1 cellular context compared by ENCODE assay signal in the genomic region with DNA sequence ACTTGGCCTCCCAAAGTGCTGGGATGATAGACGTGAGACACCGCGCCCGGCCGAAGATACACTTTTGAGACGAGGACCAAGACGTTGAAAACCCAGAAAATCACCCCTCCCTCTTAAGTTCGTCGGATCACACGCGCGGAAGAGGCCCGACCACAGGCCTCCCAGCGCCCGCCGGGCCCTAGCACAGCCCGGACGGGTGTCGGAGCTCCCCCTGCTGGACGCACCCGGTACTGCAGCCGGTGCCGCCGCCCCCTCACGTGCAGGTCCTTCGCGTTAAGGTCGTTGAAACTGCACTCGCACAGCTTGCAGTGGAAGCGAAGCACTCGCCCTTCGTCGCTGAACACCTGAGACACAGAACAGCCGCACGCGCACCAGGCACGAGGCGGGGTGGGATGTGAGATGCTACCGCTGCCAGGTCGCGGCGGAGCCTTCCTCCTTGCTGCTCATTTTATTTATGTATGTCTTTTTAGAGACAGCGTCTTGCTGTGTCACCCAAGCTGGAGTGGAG.
A peak's percentile ranks its signal among the peaks of the same experiment; 100 is the strongest.
TF ChIP-seq lines count a peak whose summit lies in the region.

No MANE protein-coding gene starts in this region.

TF ChIP-seq in HepG2, 621 proteins besides CTCF, POLR2A, EP300 and RAD21 (continued from another document):
- TF ChIP-seq KDM6A (CRISPR knock-in tag; IDR thresholded peaks at IDR 0.05; ENCODE audit: low read depth), result no peak
- no peak for TF ChIP-seq ZZZ3 (CRISPR knock-in tag; IDR thresholded peaks at IDR 0.05; ENCODE audit: borderline replicate concordance)
- TF ChIP-seq, protein P1, sequence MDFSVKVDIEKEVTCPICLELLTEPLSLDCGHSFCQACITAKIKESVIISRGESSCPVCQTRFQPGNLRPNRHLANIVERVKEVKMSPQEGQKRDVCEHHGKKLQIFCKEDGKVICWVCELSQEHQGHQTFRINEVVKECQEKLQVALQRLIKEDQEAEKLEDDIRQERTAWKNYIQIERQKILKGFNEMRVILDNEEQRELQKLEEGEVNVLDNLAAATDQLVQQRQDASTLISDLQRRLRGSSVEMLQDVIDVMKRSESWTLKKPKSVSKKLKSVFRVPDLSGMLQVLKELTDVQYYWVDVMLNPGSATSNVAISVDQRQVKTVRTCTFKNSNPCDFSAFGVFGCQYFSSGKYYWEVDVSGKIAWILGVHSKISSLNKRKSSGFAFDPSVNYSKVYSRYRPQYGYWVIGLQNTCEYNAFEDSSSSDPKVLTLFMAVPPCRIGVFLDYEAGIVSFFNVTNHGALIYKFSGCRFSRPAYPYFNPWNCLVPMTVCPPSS (IDR thresholded peaks at IDR 0.05), result no peak
- peak; percentile 39; the same call in 1 of the 2 replicates for TF ChIP-seq NFKB2 (CRISPR knock-in tag; IDR thresholded peaks at IDR 0.05; ENCODE audit: borderline replicate concordance)
- TF ChIP-seq, protein P2, sequence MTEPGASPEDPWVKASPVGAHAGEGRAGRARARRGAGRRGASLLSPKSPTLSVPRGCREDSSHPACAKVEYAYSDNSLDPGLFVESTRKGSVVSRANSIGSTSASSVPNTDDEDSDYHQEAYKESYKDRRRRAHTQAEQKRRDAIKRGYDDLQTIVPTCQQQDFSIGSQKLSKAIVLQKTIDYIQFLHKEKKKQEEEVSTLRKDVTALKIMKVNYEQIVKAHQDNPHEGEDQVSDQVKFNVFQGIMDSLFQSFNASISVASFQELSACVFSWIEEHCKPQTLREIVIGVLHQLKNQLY (CRISPR knock-in tag; IDR thresholded peaks at IDR 0.05), result no peak
- TF ChIP-seq, protein P3, sequence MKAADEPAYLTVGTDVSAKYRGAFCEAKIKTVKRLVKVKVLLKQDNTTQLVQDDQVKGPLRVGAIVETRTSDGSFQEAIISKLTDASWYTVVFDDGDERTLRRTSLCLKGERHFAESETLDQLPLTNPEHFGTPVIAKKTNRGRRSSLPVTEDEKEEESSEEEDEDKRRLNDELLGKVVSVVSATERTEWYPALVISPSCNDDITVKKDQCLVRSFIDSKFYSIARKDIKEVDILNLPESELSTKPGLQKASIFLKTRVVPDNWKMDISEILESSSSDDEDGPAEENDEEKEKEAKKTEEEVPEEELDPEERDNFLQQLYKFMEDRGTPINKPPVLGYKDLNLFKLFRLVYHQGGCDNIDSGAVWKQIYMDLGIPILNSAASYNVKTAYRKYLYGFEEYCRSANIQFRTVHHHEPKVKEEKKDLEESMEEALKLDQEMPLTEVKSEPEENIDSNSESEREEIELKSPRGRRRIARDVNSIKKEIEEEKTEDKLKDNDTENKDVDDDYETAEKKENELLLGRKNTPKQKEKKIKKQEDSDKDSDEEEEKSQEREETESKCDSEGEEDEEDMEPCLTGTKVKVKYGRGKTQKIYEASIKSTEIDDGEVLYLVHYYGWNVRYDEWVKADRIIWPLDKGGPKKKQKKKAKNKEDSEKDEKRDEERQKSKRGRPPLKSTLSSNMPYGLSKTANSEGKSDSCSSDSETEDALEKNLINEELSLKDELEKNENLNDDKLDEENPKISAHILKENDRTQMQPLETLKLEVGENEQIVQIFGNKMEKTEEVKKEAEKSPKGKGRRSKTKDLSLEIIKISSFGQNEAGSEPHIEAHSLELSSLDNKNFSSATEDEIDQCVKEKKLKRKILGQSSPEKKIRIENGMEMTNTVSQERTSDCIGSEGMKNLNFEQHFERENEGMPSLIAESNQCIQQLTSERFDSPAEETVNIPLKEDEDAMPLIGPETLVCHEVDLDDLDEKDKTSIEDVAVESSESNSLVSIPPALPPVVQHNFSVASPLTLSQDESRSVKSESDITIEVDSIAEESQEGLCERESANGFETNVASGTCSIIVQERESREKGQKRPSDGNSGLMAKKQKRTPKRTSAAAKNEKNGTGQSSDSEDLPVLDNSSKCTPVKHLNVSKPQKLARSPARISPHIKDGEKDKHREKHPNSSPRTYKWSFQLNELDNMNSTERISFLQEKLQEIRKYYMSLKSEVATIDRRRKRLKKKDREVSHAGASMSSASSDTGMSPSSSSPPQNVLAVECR (CRISPR knock-in tag; IDR thresholded peaks at IDR 0.05; ENCODE audit: borderline replicate concordance), result peak; percentile 16; the same call in 1 of the 2 replicates
- no peak for TF ChIP-seq KLF6 (CRISPR knock-in tag; IDR thresholded peaks at IDR 0.05)
- TF ChIP-seq, protein P4, sequence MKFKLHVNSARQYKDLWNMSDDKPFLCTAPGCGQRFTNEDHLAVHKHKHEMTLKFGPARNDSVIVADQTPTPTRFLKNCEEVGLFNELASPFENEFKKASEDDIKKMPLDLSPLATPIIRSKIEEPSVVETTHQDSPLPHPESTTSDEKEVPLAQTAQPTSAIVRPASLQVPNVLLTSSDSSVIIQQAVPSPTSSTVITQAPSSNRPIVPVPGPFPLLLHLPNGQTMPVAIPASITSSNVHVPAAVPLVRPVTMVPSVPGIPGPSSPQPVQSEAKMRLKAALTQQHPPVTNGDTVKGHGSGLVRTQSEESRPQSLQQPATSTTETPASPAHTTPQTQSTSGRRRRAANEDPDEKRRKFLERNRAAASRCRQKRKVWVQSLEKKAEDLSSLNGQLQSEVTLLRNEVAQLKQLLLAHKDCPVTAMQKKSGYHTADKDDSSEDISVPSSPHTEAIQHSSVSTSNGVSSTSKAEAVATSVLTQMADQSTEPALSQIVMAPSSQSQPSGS (CRISPR knock-in tag; IDR thresholded peaks at IDR 0.05), result no peak
- TF ChIP-seq THAP11 (CRISPR knock-in tag; IDR thresholded peaks at IDR 0.05), result peak; percentile 31; the same call in 1 of the 2 replicates
- TF ChIP-seq, protein P5, sequence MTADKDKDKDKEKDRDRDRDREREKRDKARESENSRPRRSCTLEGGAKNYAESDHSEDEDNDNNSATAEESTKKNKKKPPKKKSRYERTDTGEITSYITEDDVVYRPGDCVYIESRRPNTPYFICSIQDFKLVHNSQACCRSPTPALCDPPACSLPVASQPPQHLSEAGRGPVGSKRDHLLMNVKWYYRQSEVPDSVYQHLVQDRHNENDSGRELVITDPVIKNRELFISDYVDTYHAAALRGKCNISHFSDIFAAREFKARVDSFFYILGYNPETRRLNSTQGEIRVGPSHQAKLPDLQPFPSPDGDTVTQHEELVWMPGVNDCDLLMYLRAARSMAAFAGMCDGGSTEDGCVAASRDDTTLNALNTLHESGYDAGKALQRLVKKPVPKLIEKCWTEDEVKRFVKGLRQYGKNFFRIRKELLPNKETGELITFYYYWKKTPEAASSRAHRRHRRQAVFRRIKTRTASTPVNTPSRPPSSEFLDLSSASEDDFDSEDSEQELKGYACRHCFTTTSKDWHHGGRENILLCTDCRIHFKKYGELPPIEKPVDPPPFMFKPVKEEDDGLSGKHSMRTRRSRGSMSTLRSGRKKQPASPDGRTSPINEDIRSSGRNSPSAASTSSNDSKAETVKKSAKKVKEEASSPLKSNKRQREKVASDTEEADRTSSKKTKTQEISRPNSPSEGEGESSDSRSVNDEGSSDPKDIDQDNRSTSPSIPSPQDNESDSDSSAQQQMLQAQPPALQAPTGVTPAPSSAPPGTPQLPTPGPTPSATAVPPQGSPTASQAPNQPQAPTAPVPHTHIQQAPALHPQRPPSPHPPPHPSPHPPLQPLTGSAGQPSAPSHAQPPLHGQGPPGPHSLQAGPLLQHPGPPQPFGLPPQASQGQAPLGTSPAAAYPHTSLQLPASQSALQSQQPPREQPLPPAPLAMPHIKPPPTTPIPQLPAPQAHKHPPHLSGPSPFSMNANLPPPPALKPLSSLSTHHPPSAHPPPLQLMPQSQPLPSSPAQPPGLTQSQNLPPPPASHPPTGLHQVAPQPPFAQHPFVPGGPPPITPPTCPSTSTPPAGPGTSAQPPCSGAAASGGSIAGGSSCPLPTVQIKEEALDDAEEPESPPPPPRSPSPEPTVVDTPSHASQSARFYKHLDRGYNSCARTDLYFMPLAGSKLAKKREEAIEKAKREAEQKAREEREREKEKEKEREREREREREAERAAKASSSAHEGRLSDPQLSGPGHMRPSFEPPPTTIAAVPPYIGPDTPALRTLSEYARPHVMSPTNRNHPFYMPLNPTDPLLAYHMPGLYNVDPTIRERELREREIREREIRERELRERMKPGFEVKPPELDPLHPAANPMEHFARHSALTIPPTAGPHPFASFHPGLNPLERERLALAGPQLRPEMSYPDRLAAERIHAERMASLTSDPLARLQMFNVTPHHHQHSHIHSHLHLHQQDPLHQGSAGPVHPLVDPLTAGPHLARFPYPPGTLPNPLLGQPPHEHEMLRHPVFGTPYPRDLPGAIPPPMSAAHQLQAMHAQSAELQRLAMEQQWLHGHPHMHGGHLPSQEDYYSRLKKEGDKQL (CRISPR knock-in tag; IDR thresholded peaks at IDR 0.05; ENCODE audit: low read depth), result no peak
- TF ChIP-seq, protein P6, sequence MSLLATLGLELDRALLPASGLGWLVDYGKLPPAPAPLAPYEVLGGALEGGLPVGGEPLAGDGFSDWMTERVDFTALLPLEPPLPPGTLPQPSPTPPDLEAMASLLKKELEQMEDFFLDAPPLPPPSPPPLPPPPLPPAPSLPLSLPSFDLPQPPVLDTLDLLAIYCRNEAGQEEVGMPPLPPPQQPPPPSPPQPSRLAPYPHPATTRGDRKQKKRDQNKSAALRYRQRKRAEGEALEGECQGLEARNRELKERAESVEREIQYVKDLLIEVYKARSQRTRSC (CRISPR knock-in tag; IDR thresholded peaks at IDR 0.05; ENCODE audit: low read depth), result no peak
- no peak for TF ChIP-seq NONO (IDR thresholded peaks at IDR 0.05)
- no peak for TF ChIP-seq NONO (CRISPR knock-in tag; conservative IDR thresholded peaks at IDR 0.05)
- TF ChIP-seq, protein P7, sequence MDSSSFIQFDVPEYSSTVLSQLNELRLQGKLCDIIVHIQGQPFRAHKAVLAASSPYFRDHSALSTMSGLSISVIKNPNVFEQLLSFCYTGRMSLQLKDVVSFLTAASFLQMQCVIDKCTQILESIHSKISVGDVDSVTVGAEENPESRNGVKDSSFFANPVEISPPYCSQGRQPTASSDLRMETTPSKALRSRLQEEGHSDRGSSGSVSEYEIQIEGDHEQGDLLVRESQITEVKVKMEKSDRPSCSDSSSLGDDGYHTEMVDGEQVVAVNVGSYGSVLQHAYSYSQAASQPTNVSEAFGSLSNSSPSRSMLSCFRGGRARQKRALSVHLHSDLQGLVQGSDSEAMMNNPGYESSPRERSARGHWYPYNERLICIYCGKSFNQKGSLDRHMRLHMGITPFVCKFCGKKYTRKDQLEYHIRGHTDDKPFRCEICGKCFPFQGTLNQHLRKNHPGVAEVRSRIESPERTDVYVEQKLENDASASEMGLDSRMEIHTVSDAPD (CRISPR knock-in tag; IDR thresholded peaks at IDR 0.05), result no peak
- no peak for TF ChIP-seq ZNF564 (CRISPR knock-in tag; IDR thresholded peaks at IDR 0.05)
- TF ChIP-seq FOXC1 (CRISPR knock-in tag; IDR thresholded peaks at IDR 0.05; ENCODE audit: borderline replicate concordance), result no peak
- TF ChIP-seq, protein P8, sequence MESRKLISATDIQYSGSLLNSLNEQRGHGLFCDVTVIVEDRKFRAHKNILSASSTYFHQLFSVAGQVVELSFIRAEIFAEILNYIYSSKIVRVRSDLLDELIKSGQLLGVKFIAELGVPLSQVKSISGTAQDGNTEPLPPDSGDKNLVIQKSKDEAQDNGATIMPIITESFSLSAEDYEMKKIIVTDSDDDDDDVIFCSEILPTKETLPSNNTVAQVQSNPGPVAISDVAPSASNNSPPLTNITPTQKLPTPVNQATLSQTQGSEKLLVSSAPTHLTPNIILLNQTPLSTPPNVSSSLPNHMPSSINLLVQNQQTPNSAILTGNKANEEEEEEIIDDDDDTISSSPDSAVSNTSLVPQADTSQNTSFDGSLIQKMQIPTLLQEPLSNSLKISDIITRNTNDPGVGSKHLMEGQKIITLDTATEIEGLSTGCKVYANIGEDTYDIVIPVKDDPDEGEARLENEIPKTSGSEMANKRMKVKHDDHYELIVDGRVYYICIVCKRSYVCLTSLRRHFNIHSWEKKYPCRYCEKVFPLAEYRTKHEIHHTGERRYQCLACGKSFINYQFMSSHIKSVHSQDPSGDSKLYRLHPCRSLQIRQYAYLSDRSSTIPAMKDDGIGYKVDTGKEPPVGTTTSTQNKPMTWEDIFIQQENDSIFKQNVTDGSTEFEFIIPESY (CRISPR knock-in tag; IDR thresholded peaks at IDR 0.05), result peak; percentile 65; the same call in 1 of the 2 replicates
- peak; percentile 99 for TF ChIP-seq BHLHE40 (IDR thresholded peaks at IDR 0.05; ENCODE audit: low read length)
- TF ChIP-seq, protein P9, sequence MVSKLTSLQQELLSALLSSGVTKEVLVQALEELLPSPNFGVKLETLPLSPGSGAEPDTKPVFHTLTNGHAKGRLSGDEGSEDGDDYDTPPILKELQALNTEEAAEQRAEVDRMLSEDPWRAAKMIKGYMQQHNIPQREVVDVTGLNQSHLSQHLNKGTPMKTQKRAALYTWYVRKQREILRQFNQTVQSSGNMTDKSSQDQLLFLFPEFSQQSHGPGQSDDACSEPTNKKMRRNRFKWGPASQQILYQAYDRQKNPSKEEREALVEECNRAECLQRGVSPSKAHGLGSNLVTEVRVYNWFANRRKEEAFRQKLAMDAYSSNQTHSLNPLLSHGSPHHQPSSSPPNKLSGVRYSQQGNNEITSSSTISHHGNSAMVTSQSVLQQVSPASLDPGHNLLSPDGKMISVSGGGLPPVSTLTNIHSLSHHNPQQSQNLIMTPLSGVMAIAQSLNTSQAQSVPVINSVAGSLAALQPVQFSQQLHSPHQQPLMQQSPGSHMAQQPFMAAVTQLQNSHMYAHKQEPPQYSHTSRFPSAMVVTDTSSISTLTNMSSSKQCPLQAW (CRISPR knock-in tag; IDR thresholded peaks at IDR 0.05), result no peak
- no peak for TF ChIP-seq ZBTB7B (CRISPR knock-in tag; IDR thresholded peaks at IDR 0.05)
- no peak for TF ChIP-seq ZNF660 (CRISPR knock-in tag; IDR thresholded peaks at IDR 0.05; ENCODE audit: borderline replicate concordance, low read depth)
- peak; percentile 80 for TF ChIP-seq XRCC5 (optimal IDR thresholded peaks at IDR 0.05; ENCODE audit: low read length)
- TF ChIP-seq FOXP1 (IDR thresholded peaks at IDR 0.05), result no peak
- TF ChIP-seq FOXP1 (CRISPR knock-in tag; IDR thresholded peaks at IDR 0.05), result no peak
- no peak for TF ChIP-seq ESRRA (CRISPR knock-in tag; IDR thresholded peaks at IDR 0.05; ENCODE audit: low read depth)
- no peak for TF ChIP-seq SCMH1 (CRISPR knock-in tag; IDR thresholded peaks at IDR 0.05; ENCODE audit: borderline replicate concordance)
- TF ChIP-seq ZNF331 (CRISPR knock-in tag; IDR thresholded peaks at IDR 0.05), result peak; percentile 27; the same call in 1 of the 2 replicates
- peak; percentile 37; the same call in 1 of the 2 replicates for TF ChIP-seq SP4 (CRISPR knock-in tag; IDR thresholded peaks at IDR 0.05)
- TF ChIP-seq, protein P10, sequence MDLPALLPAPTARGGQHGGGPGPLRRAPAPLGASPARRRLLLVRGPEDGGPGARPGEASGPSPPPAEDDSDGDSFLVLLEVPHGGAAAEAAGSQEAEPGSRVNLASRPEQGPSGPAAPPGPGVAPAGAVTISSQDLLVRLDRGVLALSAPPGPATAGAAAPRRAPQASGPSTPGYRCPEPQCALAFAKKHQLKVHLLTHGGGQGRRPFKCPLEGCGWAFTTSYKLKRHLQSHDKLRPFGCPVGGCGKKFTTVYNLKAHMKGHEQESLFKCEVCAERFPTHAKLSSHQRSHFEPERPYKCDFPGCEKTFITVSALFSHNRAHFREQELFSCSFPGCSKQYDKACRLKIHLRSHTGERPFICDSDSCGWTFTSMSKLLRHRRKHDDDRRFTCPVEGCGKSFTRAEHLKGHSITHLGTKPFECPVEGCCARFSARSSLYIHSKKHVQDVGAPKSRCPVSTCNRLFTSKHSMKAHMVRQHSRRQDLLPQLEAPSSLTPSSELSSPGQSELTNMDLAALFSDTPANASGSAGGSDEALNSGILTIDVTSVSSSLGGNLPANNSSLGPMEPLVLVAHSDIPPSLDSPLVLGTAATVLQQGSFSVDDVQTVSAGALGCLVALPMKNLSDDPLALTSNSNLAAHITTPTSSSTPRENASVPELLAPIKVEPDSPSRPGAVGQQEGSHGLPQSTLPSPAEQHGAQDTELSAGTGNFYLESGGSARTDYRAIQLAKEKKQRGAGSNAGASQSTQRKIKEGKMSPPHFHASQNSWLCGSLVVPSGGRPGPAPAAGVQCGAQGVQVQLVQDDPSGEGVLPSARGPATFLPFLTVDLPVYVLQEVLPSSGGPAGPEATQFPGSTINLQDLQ (CRISPR knock-in tag; IDR thresholded peaks at IDR 0.05), result no peak
- TF ChIP-seq ZNF614 (CRISPR knock-in tag; IDR thresholded peaks at IDR 0.05; ENCODE audit: borderline replicate concordance), result no peak
- TF ChIP-seq BORCS8-MEF2B (CRISPR knock-in tag; IDR thresholded peaks at IDR 0.05), result 0 out of 2 replicates have a peak, but pooled peaks have one; percentile 56
- no peak for TF ChIP-seq TOPORS (CRISPR knock-in tag; IDR thresholded peaks at IDR 0.05)
